18 cellular contexts compared by ENCODE assay signal in genomic region chr19:10356431-10356830, GRCh38. TPM values are rescaled to one million over a fixed set of nuclear protein-coding genes. Genes with fewer than 3 reads are reported as not detected.
DNase-seq lines count a peak whose midpoint lies in the region; ATAC-seq and TF ChIP-seq lines count a peak whose summit lies in the region.
"Had no signal": no experiment of that assay in that cellular context is flagged by ENCODE, and none has a peak within 500 bp of the region (broad histone marks: within the 10 kb centered on the region; RNA-seq: fewer than 3 reads in every experiment).

No MANE protein-coding gene starts in this region.

- H3K27ac ChIP-seq in BLaER1 (no peak overlapping the region), IMR-90 (ENCODE audit: insufficient read depth, low read length) (no peak overlapping the region), osteoblast (ENCODE audit: low read depth, low read length) (no peak overlapping the region), hepatocyte (no peak overlapping the region), heart left ventricle (no peak overlapping the region)

- H3K4me3 Mint-ChIP-seq in chondrocyte (ENCODE audit: unreplicated experiment): no peak overlapping the region
- H3K4me3 Mint-ChIP-seq: B cell; CD4-positive, CD25-positive, alpha-beta regulatory T cell; CD8-positive, alpha-beta memory T cell; GM23338; IgD-negative memory B cell had no signal

- dilution Hi-C loops in IMR-90 (cut with HindIII; ENCODE audit: low sequenced_read_pairs, unreplicated experiment): no loop called here

- ATAC-seq in IMR-90 (ENCODE audit: low read depth) (no peak), HG03469 (IDR thresholded peaks at IDR 0.05; ENCODE audit: unreplicated experiment) (no peak), heart left ventricle (no peak)
- ATAC-seq: GM23338 had no signal

- H4K5ac ChIP-seq in IMR-90 (ENCODE audit: low read depth, low read length): no peak overlapping the region

- no peak overlapping the region for H3K4me3 ChIP-seq in BLaER1
- no peak overlapping the region for H3K4me3 ChIP-seq in IMR-90 (ENCODE audit: insufficient read depth, low read depth, low read length)
- H3K4me3 ChIP-seq in osteoblast (ENCODE audit: insufficient read depth, low read length): no peak overlapping the region
- no peak overlapping the region for H3K4me3 ChIP-seq in hepatocyte
- H3K4me3 ChIP-seq in heart left ventricle: no peak overlapping the region
- H3K4me3 ChIP-seq: GM23338 had no signal

- TF ChIP-seq CTCF in IMR-90 (conservative IDR thresholded peaks at IDR 0.05; ENCODE audit: low read depth, low read length): no peak
- no peak for TF ChIP-seq CTCF in chondrocyte (IDR thresholded peaks at IDR 0.05)
- no peak for TF ChIP-seq CTCF in osteoblast (IDR thresholded peaks at IDR 0.05; ENCODE audit: extremely low read depth, low read depth, low read length)
- TF ChIP-seq CTCF in hepatocyte (IDR thresholded peaks at IDR 0.05; ENCODE audit: poor library complexity): no peak
- no peak for TF ChIP-seq CTCF in heart left ventricle (IDR thresholded peaks at IDR 0.05)

- H3K27ac Mint-ChIP-seq in chondrocyte (ENCODE audit: unreplicated experiment): no peak overlapping the region
- H3K27ac Mint-ChIP-seq: B cell; CD4-positive, CD25-positive, alpha-beta regulatory T cell; CD8-positive, alpha-beta memory T cell; GM23338; IgD-negative memory B cell had no signal

- H3K56ac ChIP-seq in IMR-90 (ENCODE audit: extremely low read depth, insufficient read depth, low read length): no peak overlapping the region

- no peak overlapping the region for H2BK15ac ChIP-seq in IMR-90 (ENCODE audit: low read depth, low read length)

- no peaks in the 10 kb centered on the region for H3K27me3 Mint-ChIP-seq in chondrocyte (ENCODE audit: low read depth)
- H3K27me3 Mint-ChIP-seq: B cell; CD4-positive, CD25-positive, alpha-beta regulatory T cell; IgD-negative memory B cell had no signal

- peak overlapping the region; percentile 1 for H2AK9ac ChIP-seq in IMR-90 (replicated peaks; ENCODE audit: low read depth, low read length, poor library complexity)

- H2BK120ac ChIP-seq in IMR-90 (ENCODE audit: low read depth, low read length): no peak overlapping the region

- TF ChIP-seq POLR2A in IMR-90 (IDR thresholded peaks at IDR 0.05; ENCODE audit: low read depth, low read length) (no peak), heart left ventricle (IDR thresholded peaks at IDR 0.05) (no peak)

- H3K27me3 ChIP-seq in BLaER1 (no peaks in the 10 kb centered on the region), IMR-90 (ENCODE audit: control insufficient read depth, insufficient read depth, low read length) (no peaks in the 10 kb centered on the region), osteoblast (ENCODE audit: insufficient read depth, low read length) (no peaks in the 10 kb centered on the region), hepatocyte (no peaks in the 10 kb centered on the region), heart left ventricle (no peaks in the 10 kb centered on the region)

- TF ChIP-seq RAD21 in IMR-90 (IDR thresholded peaks at IDR 0.05; ENCODE audit: low read length): no peak

- H4K20me1 ChIP-seq in BLaER1 (no peaks in the 10 kb centered on the region), IMR-90 (ENCODE audit: insufficient read depth, low read length) (no peaks in the 10 kb centered on the region), osteoblast (ENCODE audit: insufficient read depth, low read length) (no peaks in the 10 kb centered on the region), hepatocyte (ENCODE audit: insufficient read depth, poor library complexity, severe bottlenecking) (no peaks in the 10 kb centered on the region)

- intact Hi-C loops in IMR-90 (cut with micrococcal nuclease) (no loop called here), heart left ventricle (cut with DNase I) (no loop called here)

- H3K4me2 ChIP-seq in BLaER1 (no peak overlapping the region), IMR-90 (ENCODE audit: low read depth, low read length) (no peak overlapping the region), osteoblast (ENCODE audit: insufficient read depth, low read length) (no peak overlapping the region), hepatocyte (no peak overlapping the region)
- H3K4me2 ChIP-seq: GM23338 had no signal

- H3K4me1 ChIP-seq in BLaER1: no peaks in the 10 kb centered on the region
- no peaks in the 10 kb centered on the region for H3K4me1 ChIP-seq in IMR-90 (ENCODE audit: control insufficient read depth, insufficient read depth, low read length)
- H3K4me1 ChIP-seq in osteoblast (ENCODE audit: insufficient read depth, low read length): no peaks in the 10 kb centered on the region
- peaks cover 9% of the 10 kb centered on the region for H3K4me1 ChIP-seq in hepatocyte (ENCODE audit: insufficient read depth)
- peaks cover 0 to 18% (median 11%) of the 10 kb centered on the region in 12 donors for H3K4me1 ChIP-seq in heart left ventricle

- H3K79me1 ChIP-seq in IMR-90 (ENCODE audit: low read depth in 1 of 2, low read length in 2 of 2): no peaks in the 10 kb centered on the region

- H3K14ac ChIP-seq in IMR-90 (replicated peaks; ENCODE audit: low read depth, low read length): no peak overlapping the region

- H3K9me3 ChIP-seq in BLaER1 (no peaks in the 10 kb centered on the region), IMR-90 (ENCODE audit: control insufficient read depth, insufficient read depth, low read length) (no peaks in the 10 kb centered on the region), osteoblast (ENCODE audit: low read depth, low read length) (no peaks in the 10 kb centered on the region), hepatocyte (ENCODE audit: low read depth) (no peaks in the 10 kb centered on the region), heart left ventricle (no peaks in the 10 kb centered on the region)

- no peak overlapping the region for H3K4ac ChIP-seq in IMR-90 (ENCODE audit: low read depth, low read length)

- H2BK5ac ChIP-seq in IMR-90 (ENCODE audit: low read depth, low read length, poor library complexity, severe bottlenecking): no peak overlapping the region

- H4K91ac ChIP-seq in IMR-90 (ENCODE audit: insufficient read depth, low read depth, low read length): no peak overlapping the region

- no peak overlapping the region for H3K18ac ChIP-seq in IMR-90 (ENCODE audit: low read depth, low read length)

- CTCF ChIA-PET in IMR-90 (lab: Yijun Ruan, JAX): no interaction called here

- peaks cover 26% of the 10 kb centered on the region for H3K36me3 Mint-ChIP-seq in chondrocyte (ENCODE audit: low read depth)

- DNase-seq in IMR-90: no peak
- peak; percentile 91 for DNase-seq in chondrocyte (ENCODE audit: low spot score)
- DNase-seq in osteoblast (ENCODE audit: insufficient read length, low spot score, missing footprints): peak; percentile 26
- DNase-seq in hepatocyte (ENCODE audit: low spot score): no peak
- DNase-seq in heart left ventricle: no peak
- DNase-seq: C1 segment of cervical spinal cord; CD4-positive, CD25-positive, alpha-beta regulatory T cell; CD8-positive, alpha-beta memory T cell; COR-L47; DMS 273 treated with DMSO at 0.1 percent for 48 hours; DMS79; GDM1; HCEC 1CT had no signal

- no TSS peak for BruUV-seq in IMR-90 (replicated peaks; lab: Mats Ljungman, UMichigan)

- H3K23ac ChIP-seq in IMR-90 (ENCODE audit: low read depth, low read length): no peak overlapping the region

- no peaks in the 10 kb centered on the region for H3K4me1 Mint-ChIP-seq in chondrocyte (ENCODE audit: low read depth)
- H3K4me1 Mint-ChIP-seq: B cell; CD4-positive, CD25-positive, alpha-beta regulatory T cell; CD8-positive, alpha-beta memory T cell had no signal

- no peaks in the 10 kb centered on the region for H3K9me2 ChIP-seq in hepatocyte (replicated peaks; ENCODE audit: insufficient read depth)

- in situ Hi-C loops in IMR-90 (cut with MboI; ENCODE audit: low sequenced_read_pairs): no loop called here

- H2AK5ac ChIP-seq in IMR-90 (ENCODE audit: low read depth, low read length): no peak overlapping the region

- no peaks in the 10 kb centered on the region for H3K9me3 Mint-ChIP-seq in chondrocyte (ENCODE audit: low read depth)
- H3K9me3 Mint-ChIP-seq: CD4-positive, CD25-positive, alpha-beta regulatory T cell; CD8-positive, alpha-beta memory T cell; GM23338; IgD-negative memory B cell had no signal

- H4K8ac ChIP-seq in IMR-90 (ENCODE audit: low read depth in 2 of 2, low read length in 2 of 2): no peak overlapping the region

- H3K9me1 ChIP-seq in IMR-90 (ENCODE audit: insufficient read depth, low read length): no peaks in the 10 kb centered on the region

- H3K36me3 ChIP-seq in BLaER1: peaks cover 97% of the 10 kb centered on the region
- peaks cover 56% of the 10 kb centered on the region for H3K36me3 ChIP-seq in IMR-90 (ENCODE audit: control insufficient read depth, insufficient read depth, low read length)
- peaks cover 51% of the 10 kb centered on the region for H3K36me3 ChIP-seq in osteoblast (ENCODE audit: insufficient read depth, low read length)
- no peaks in the 10 kb centered on the region for H3K36me3 ChIP-seq in hepatocyte (replicated peaks; ENCODE audit: insufficient read depth, low read depth)
- H3K36me3 ChIP-seq in heart left ventricle: peaks cover 0 to 94% (median 74%) of the 10 kb centered on the region in 9 donors

- H2AFZ ChIP-seq in IMR-90 (replicated peaks; ENCODE audit: low read length, poor library complexity) (no peak overlapping the region), osteoblast (ENCODE audit: low read length) (no peak overlapping the region), hepatocyte (no peak overlapping the region)
- H2AFZ ChIP-seq: GM23338 had no signal

- 0 out of 2 replicates have a peak overlapping the region, but pooled peaks have one; percentile 8 for H3K9ac ChIP-seq in BLaER1
- no peak overlapping the region for H3K9ac ChIP-seq in IMR-90 (ENCODE audit: low read depth, low read length)

- no peak overlapping the region for H2BK20ac ChIP-seq in IMR-90 (ENCODE audit: low read depth, low read length)

- H3K79me2 ChIP-seq in osteoblast (ENCODE audit: insufficient read depth, low read length): no peaks in the 10 kb centered on the region
- no peaks in the 10 kb centered on the region for H3K79me2 ChIP-seq in hepatocyte

- 87% methylated on average over 3 of the region's 12 CpGs; no CpG with 5 or more reads in 1 of the 2 experiments for WGBS in IMR-90 (ENCODE audit: extremely low coverage in 2 of 2, insufficient read length in 1 of 2), 2 experiments
- 98% methylated on average over 12 of the region's 12 CpGs for WGBS in hepatocyte (ENCODE audit: low lambda C conversion rate, missing lambda C conversion rate)
- WGBS in heart left ventricle, 4 donors: 93 to 97% (median 95%) methylated on average over 10 to 12 of the region's 12 CpGs

- POLR2A ChIA-PET in IMR-90 (lab: Charles Lee; ENCODE audit: unreplicated experiment): no interaction called here

RNA-seq across cellular contexts. Expression of gene ICAM3, which starts 17.0 kb away (rescaled TPM):
- 6.6 and 7.8 TPM in 2 replicates for total RNA-seq in IMR-90 (2012; rRNA removed)
- polyA plus RNA-seq in IMR-90 (2012; rRNA removed): 11.7 and 14.8 TPM in 2 replicates
- 6.8 and 11.5 TPM in 2 replicates for polyA plus RNA-seq in IMR-90 (2012; cell fraction: cytosol; rRNA removed)
- 3.6 and 4.6 TPM in 2 replicates for polyA plus RNA-seq in IMR-90 (2012; cell fraction: nucleus; rRNA removed; ENCODE audit: low replicate concordance)
- 14.0 to 17.0 TPM (median 15.3 TPM) in 3 replicates for total RNA-seq in chondrocyte
- 3.2 and 3.6 TPM in 2 replicates for total RNA-seq in osteoblast
- total RNA-seq in hepatocyte: 5.2 and 5.3 TPM in 2 replicates
- polyA plus RNA-seq in hepatocyte: 11.7 and 16.8 TPM in 2 replicates
- 10 to 100 TPM in 8 of 9 donors, 1 to 10 TPM in 1; 5.6 to 24.9 (median 18.3) TPM for total RNA-seq in heart left ventricle
- polyA plus RNA-seq in heart left ventricle: 10 to 100 TPM in 1 of 2 donors, 1 to 10 TPM in 1; 8.6 to 15.5 TPM

RNA-seq across cellular contexts. Expression of gene RAVER1, which starts 23.1 kb away (rescaled TPM):
- total RNA-seq in IMR-90 (2012; rRNA removed): 2.5 and 2.7 TPM in 2 replicates
- polyA plus RNA-seq in IMR-90 (2012; rRNA removed): 15.1 and 18.1 TPM in 2 replicates
- polyA plus RNA-seq in IMR-90 (2012; cell fraction: cytosol; rRNA removed): 18.7 and 23.0 TPM in 2 replicates
- polyA plus RNA-seq in IMR-90 (2012; cell fraction: nucleus; rRNA removed; ENCODE audit: low replicate concordance): 17.6 and 56.5 TPM in 2 replicates
- 32.3 to 38.2 TPM (median 33.0 TPM) in 3 replicates for total RNA-seq in chondrocyte
- 8.0 TPM in 2 replicates for total RNA-seq in osteoblast
- 11.7 and 16.4 TPM in 2 replicates for total RNA-seq in hepatocyte
- polyA plus RNA-seq in hepatocyte: 35.5 and 42.0 TPM in 2 replicates
- total RNA-seq in heart left ventricle: 10 to 100 TPM; 11.5 to 22.5 (median 14.0) TPM
- polyA plus RNA-seq in heart left ventricle: 10 to 100 TPM in 1 of 2 donors, 1 to 10 TPM in 1; 5.9 to 17.2 TPM

RNA-seq across cellular contexts. Expression of gene TYK2, which starts 23.9 kb away (rescaled TPM):
- total RNA-seq in IMR-90 (2012; rRNA removed) (35.6 and 40.9 TPM in 2 replicates), chondrocyte (94.4 to 132 TPM (median 104 TPM) in 3 replicates), osteoblast (52.5 and 72.7 TPM in 2 replicates), hepatocyte (52.4 and 63.6 TPM in 2 replicates), heart left ventricle (10 to 100 TPM; 37.7 to 86.3 (median 55.3) TPM)
- polyA plus RNA-seq in IMR-90 (2012; rRNA removed) (97.9 and 100 TPM in 2 replicates), hepatocyte (94.3 and 108 TPM in 2 replicates), heart left ventricle (100 to 1,000 TPM in 1 of 2 donors, 10 to 100 TPM in 1; 71.7 to 100 TPM)
- 34.4 and 52.8 TPM in 2 replicates for polyA plus RNA-seq in IMR-90 (2012; cell fraction: cytosol; rRNA removed)
- 392 and 648 TPM in 2 replicates for polyA plus RNA-seq in IMR-90 (2012; cell fraction: nucleus; rRNA removed; ENCODE audit: low replicate concordance)

RNA-seq across cellular contexts. Expression of gene FDX2, which starts 40.6 kb away (rescaled TPM):
- total RNA-seq in IMR-90 (2012; rRNA removed) (39.8 and 40.8 TPM in 2 replicates), chondrocyte (21.0 to 22.3 TPM (median 21.2 TPM) in 3 replicates), osteoblast (14.7 and 17.7 TPM in 2 replicates), hepatocyte (16.9 and 24.9 TPM in 2 replicates), heart left ventricle (10 to 100 TPM; 12.8 to 22.0 (median 16.6) TPM)
- polyA plus RNA-seq in IMR-90 (2012; rRNA removed) (72.0 and 82.3 TPM in 2 replicates), hepatocyte (45.1 and 49.3 TPM in 2 replicates), heart left ventricle (10 to 100 TPM; 32.7 to 37.3 TPM)
- polyA plus RNA-seq in IMR-90 (2012; cell fraction: cytosol; rRNA removed): 124 and 216 TPM in 2 replicates
- 37.1 and 117 TPM in 2 replicates for polyA plus RNA-seq in IMR-90 (2012; cell fraction: nucleus; rRNA removed; ENCODE audit: low replicate concordance)

RNA-seq across cellular contexts. Expression of gene ZGLP1, which starts 46.8 kb away (rescaled TPM):
- total RNA-seq in IMR-90 (2012; rRNA removed) (0.54 TPM in 1 of 2 replicates, not detected in the other), chondrocyte (3.4 to 6.2 TPM (median 4.3 TPM) in 3 replicates), osteoblast (0.59 and 0.72 TPM in 2 replicates), hepatocyte (2.6 and 5.8 TPM in 2 replicates), heart left ventricle (1 to 10 TPM in 4 of 9 donors, under 1 TPM in 5; 0.16 to 2.2 (median 0.83) TPM)
- polyA plus RNA-seq in IMR-90 (2012; rRNA removed) (3.1 and 4.1 TPM in 2 replicates), hepatocyte (10.3 TPM in 2 replicates), heart left ventricle (1 to 10 TPM; 1.1 TPM)
- 1.4 and 1.5 TPM in 2 replicates for polyA plus RNA-seq in IMR-90 (2012; cell fraction: cytosol; rRNA removed)
- 15.5 and 25.2 TPM in 2 replicates for polyA plus RNA-seq in IMR-90 (2012; cell fraction: nucleus; rRNA removed; ENCODE audit: low replicate concordance)

Comparison
In these comparisons a context has a peak if more than half of its experiments do, and no peak if none do; other contexts are left out.
1. DNase-seq: peak in chondrocyte (single experiment) and osteoblast (single experiment); none in IMR-90 (single experiment), hepatocyte (single experiment) and heart left ventricle (0 of 5).